1 cellular context compared by ENCODE assay signal in the genomic region with DNA sequence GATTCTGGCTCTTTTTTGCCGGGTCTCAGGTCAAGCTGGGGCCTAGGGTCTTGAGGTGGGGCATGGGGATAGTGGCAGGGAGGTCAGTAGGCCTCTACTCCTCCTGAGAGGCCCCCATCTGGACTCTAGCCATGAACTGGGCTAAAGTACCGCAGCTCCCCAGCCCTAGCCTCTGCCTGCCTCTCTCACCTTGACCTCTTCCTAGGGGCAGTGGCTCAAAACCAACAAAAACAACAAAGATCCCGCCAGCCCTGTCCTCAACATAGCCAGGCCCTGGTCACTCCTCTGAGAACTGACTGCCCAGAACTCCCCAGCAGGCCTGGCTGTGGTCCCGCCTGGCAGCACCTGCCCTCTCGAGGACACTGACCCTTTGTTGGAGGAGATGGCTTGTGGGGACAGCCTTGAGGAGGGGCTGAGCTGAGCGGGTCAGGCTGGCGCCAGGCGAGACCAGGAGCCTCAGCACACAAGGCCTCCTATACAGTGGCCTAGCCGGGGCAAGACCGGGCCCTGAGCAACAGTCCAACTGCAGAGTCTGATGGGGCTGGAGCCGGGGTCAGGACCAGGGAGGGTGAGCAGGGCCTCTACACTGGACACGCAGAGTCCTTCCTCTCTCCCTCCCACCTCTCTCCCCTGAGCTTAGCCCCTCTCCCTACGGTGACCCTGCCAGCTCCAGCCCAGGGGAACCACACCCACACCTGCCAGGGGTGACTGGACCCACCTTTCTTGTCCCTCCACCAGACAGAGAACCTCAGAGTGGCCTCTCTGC.
A peak's percentile ranks its signal among the peaks of the same experiment; 100 is the strongest.
TF ChIP-seq lines count a peak whose summit lies in the region.

No MANE protein-coding gene starts in this region.

TF ChIP-seq in HepG2, 621 proteins besides CTCF, POLR2A, EP300 and RAD21 (continued from another document and continues in another):
- TF ChIP-seq, protein P1, sequence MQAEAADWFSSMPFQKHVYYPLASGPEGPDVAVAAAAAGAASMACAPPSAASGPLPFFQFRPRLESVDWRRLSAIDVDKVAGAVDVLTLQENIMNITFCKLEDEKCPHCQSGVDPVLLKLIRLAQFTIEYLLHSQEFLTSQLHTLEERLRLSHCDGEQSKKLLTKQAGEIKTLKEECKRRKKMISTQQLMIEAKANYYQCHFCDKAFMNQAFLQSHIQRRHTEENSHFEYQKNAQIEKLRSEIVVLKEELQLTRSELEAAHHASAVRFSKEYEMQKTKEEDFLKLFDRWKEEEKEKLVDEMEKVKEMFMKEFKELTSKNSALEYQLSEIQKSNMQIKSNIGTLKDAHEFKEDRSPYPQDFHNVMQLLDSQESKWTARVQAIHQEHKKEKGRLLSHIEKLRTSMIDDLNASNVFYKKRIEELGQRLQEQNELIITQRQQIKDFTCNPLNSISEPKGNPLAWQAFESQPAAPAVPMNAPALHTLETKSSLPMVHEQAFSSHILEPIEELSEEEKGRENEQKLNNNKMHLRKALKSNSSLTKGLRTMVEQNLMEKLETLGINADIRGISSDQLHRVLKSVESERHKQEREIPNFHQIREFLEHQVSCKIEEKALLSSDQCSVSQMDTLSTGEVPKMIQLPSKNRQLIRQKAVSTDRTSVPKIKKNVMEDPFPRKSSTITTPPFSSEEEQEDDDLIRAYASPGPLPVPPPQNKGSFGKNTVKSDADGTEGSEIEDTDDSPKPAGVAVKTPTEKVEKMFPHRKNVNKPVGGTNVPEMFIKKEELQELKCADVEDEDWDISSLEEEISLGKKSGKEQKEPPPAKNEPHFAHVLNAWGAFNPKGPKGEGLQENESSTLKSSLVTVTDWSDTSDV (CRISPR knock-in tag; IDR thresholded peaks at IDR 0.05), result no peak; the same call in 1 of the 2 replicates
- TF ChIP-seq RNF2 (conservative IDR thresholded peaks at IDR 0.05; ENCODE audit: low read depth) (peak; percentile 59; the same call in 1 of the 2 replicates), ZNF510 (CRISPR knock-in tag; IDR thresholded peaks at IDR 0.05; ENCODE audit: low read depth) (no peak; the same call in 1 of the 2 replicates), ZSCAN9 (CRISPR knock-in tag; IDR thresholded peaks at IDR 0.05; ENCODE audit: borderline replicate concordance) (peak; percentile 92), ZNF234 (CRISPR knock-in tag; conservative IDR thresholded peaks at IDR 0.05) (no peak), ZSCAN12 (CRISPR knock-in tag; IDR thresholded peaks at IDR 0.05) (no peak), HOXA7 (CRISPR knock-in tag; IDR thresholded peaks at IDR 0.05) (no peak), SNAPC2 (CRISPR knock-in tag; IDR thresholded peaks at IDR 0.05) (no peak), ZNF615 (CRISPR knock-in tag; IDR thresholded peaks at IDR 0.05; ENCODE audit: borderline replicate concordance) (peak; percentile 38; the same call in 1 of the 2 replicates), FOSL2 (CRISPR knock-in tag; IDR thresholded peaks at IDR 0.05) (peak; percentile 80), SOX13 (IDR thresholded peaks at IDR 0.05) (peak; percentile 67), SOX13 (CRISPR knock-in tag; conservative IDR thresholded peaks at IDR 0.05 in 1 of 2, IDR thresholded peaks at IDR 0.05 in 1 of 2) (peak; percentile 57 to 89; a peak in 2 of 4 replicates), CENPT (CRISPR knock-in tag; IDR thresholded peaks at IDR 0.05; ENCODE audit: low read depth) (no peak), CHD2 (IDR thresholded peaks at IDR 0.05; ENCODE audit: low read depth, low read length) (no peak; the same call in 1 of the 2 replicates), FOXP1 (IDR thresholded peaks at IDR 0.05) (no peak), FOXP1 (CRISPR knock-in tag; IDR thresholded peaks at IDR 0.05) (peak; percentile 75; the same call in 1 of the 2 replicates), ZFP82 (CRISPR knock-in tag; IDR thresholded peaks at IDR 0.05; ENCODE audit: borderline replicate concordance) (no peak), TBP (CRISPR knock-in tag; IDR thresholded peaks at IDR 0.05) (no peak), ADNP (CRISPR knock-in tag; IDR thresholded peaks at IDR 0.05) (no peak), SP5 (CRISPR knock-in tag; IDR thresholded peaks at IDR 0.05; ENCODE audit: borderline replicate concordance, low read depth) (peak; percentile 90), EED (CRISPR knock-in tag; IDR thresholded peaks at IDR 0.05) (peak; percentile 84; the same call in 1 of the 2 replicates), FOXA3 (CRISPR knock-in tag; IDR thresholded peaks at IDR 0.05) (peak; percentile 90), TBX2 (CRISPR knock-in tag; IDR thresholded peaks at IDR 0.05; ENCODE audit: borderline replicate concordance) (peak; percentile 93), DNMT1 (CRISPR knock-in tag; IDR thresholded peaks at IDR 0.05) (no peak), ZNF382 (CRISPR knock-in tag; IDR thresholded peaks at IDR 0.05; ENCODE audit: borderline replicate concordance) (0 out of 2 replicates have a peak, but pooled peaks have one; percentile 74), NFIB (CRISPR knock-in tag; IDR thresholded peaks at IDR 0.05; ENCODE audit: borderline replicate concordance) (no peak), HES4 (CRISPR knock-in tag; IDR thresholded peaks at IDR 0.05; ENCODE audit: borderline replicate concordance) (no peak), ZNF780A (CRISPR knock-in tag; IDR thresholded peaks at IDR 0.05) (peak; percentile 44; the same call in 1 of the 2 replicates), ZNF670 (CRISPR knock-in tag; IDR thresholded peaks at IDR 0.05; ENCODE audit: borderline replicate concordance) (0 out of 2 replicates have a peak, but pooled peaks have one; percentile 76)
- TF ChIP-seq, protein P2, sequence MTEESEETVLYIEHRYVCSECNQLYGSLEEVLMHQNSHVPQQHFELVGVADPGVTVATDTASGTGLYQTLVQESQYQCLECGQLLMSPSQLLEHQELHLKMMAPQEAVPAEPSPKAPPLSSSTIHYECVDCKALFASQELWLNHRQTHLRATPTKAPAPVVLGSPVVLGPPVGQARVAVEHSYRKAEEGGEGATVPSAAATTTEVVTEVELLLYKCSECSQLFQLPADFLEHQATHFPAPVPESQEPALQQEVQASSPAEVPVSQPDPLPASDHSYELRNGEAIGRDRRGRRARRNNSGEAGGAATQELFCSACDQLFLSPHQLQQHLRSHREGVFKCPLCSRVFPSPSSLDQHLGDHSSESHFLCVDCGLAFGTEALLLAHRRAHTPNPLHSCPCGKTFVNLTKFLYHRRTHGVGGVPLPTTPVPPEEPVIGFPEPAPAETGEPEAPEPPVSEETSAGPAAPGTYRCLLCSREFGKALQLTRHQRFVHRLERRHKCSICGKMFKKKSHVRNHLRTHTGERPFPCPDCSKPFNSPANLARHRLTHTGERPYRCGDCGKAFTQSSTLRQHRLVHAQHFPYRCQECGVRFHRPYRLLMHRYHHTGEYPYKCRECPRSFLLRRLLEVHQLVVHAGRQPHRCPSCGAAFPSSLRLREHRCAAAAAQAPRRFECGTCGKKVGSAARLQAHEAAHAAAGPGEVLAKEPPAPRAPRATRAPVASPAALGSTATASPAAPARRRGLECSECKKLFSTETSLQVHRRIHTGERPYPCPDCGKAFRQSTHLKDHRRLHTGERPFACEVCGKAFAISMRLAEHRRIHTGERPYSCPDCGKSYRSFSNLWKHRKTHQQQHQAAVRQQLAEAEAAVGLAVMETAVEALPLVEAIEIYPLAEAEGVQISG (CRISPR knock-in tag; IDR thresholded peaks at IDR 0.05), result peak; percentile 73
- TF ChIP-seq, protein P3, sequence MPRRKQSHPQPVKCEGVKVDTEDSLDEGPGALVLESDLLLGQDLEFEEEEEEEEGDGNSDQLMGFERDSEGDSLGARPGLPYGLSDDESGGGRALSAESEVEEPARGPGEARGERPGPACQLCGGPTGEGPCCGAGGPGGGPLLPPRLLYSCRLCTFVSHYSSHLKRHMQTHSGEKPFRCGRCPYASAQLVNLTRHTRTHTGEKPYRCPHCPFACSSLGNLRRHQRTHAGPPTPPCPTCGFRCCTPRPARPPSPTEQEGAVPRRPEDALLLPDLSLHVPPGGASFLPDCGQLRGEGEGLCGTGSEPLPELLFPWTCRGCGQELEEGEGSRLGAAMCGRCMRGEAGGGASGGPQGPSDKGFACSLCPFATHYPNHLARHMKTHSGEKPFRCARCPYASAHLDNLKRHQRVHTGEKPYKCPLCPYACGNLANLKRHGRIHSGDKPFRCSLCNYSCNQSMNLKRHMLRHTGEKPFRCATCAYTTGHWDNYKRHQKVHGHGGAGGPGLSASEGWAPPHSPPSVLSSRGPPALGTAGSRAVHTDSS (CRISPR knock-in tag; conservative IDR thresholded peaks at IDR 0.05), result no peak
- TF ChIP-seq, protein P4, sequence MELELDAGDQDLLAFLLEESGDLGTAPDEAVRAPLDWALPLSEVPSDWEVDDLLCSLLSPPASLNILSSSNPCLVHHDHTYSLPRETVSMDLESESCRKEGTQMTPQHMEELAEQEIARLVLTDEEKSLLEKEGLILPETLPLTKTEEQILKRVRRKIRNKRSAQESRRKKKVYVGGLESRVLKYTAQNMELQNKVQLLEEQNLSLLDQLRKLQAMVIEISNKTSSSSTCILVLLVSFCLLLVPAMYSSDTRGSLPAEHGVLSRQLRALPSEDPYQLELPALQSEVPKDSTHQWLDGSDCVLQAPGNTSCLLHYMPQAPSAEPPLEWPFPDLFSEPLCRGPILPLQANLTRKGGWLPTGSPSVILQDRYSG (CRISPR knock-in tag; IDR thresholded peaks at IDR 0.05), result no peak
- TF ChIP-seq, protein P5, sequence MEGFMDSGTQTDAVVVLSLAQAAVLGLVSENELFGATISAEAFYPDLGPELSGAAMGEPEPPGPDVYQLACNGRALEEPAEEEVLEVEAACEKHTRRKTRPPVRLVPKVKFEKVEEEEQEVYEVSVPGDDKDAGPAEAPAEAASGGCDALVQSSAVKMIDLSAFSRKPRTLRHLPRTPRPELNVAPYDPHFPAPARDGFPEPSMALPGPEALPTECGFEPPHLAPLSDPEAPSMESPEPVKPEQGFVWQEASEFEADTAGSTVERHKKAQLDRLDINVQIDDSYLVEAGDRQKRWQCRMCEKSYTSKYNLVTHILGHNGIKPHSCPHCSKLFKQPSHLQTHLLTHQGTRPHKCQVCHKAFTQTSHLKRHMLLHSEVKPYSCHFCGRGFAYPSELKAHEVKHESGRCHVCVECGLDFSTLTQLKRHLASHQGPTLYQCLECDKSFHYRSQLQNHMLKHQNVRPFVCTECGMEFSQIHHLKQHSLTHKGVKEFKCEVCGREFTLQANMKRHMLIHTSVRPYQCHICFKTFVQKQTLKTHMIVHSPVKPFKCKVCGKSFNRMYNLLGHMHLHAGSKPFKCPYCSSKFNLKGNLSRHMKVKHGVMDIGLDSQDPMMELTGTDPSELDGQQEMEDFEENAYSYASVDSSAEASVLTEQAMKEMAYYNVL (CRISPR knock-in tag; IDR thresholded peaks at IDR 0.05; ENCODE audit: borderline replicate concordance), result peak; percentile 95; the same call in 1 of the 2 replicates
- TF ChIP-seq, protein P6, sequence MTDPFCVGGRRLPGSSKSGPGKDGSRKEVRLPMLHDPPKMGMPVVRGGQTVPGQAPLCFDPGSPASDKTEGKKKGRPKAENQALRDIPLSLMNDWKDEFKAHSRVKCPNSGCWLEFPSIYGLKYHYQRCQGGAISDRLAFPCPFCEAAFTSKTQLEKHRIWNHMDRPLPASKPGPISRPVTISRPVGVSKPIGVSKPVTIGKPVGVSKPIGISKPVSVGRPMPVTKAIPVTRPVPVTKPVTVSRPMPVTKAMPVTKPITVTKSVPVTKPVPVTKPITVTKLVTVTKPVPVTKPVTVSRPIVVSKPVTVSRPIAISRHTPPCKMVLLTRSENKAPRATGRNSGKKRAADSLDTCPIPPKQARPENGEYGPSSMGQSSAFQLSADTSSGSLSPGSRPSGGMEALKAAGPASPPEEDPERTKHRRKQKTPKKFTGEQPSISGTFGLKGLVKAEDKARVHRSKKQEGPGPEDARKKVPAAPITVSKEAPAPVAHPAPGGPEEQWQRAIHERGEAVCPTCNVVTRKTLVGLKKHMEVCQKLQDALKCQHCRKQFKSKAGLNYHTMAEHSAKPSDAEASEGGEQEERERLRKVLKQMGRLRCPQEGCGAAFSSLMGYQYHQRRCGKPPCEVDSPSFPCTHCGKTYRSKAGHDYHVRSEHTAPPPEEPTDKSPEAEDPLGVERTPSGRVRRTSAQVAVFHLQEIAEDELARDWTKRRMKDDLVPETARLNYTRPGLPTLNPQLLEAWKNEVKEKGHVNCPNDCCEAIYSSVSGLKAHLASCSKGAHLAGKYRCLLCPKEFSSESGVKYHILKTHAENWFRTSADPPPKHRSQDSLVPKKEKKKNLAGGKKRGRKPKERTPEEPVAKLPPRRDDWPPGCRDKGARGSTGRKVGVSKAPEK (CRISPR knock-in tag; IDR thresholded peaks at IDR 0.05; ENCODE audit: borderline replicate concordance), result no peak
- TF ChIP-seq, protein P7, sequence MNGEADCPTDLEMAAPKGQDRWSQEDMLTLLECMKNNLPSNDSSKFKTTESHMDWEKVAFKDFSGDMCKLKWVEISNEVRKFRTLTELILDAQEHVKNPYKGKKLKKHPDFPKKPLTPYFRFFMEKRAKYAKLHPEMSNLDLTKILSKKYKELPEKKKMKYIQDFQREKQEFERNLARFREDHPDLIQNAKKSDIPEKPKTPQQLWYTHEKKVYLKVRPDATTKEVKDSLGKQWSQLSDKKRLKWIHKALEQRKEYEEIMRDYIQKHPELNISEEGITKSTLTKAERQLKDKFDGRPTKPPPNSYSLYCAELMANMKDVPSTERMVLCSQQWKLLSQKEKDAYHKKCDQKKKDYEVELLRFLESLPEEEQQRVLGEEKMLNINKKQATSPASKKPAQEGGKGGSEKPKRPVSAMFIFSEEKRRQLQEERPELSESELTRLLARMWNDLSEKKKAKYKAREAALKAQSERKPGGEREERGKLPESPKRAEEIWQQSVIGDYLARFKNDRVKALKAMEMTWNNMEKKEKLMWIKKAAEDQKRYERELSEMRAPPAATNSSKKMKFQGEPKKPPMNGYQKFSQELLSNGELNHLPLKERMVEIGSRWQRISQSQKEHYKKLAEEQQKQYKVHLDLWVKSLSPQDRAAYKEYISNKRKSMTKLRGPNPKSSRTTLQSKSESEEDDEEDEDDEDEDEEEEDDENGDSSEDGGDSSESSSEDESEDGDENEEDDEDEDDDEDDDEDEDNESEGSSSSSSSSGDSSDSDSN (CRISPR knock-in tag; IDR thresholded peaks at IDR 0.05), result peak; percentile 97
- TF ChIP-seq, protein P8, sequence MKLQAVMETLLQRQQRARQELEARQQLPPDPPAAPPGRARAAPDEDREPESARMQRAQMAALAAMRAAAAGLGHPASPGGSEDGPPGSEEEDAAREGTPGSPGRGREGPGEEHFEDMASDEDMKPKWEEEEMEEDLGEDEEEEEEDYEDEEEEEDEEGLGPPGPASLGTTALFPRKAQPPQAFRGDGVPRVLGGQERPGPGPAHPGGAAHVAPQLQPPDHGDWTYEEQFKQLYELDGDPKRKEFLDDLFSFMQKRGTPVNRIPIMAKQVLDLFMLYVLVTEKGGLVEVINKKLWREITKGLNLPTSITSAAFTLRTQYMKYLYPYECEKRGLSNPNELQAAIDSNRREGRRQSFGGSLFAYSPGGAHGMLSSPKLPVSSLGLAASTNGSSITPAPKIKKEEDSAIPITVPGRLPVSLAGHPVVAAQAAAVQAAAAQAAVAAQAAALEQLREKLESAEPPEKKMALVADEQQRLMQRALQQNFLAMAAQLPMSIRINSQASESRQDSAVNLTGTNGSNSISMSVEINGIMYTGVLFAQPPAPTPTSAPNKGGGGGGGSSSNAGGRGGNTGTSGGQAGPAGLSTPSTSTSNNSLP (IDR thresholded peaks at IDR 0.05; ENCODE audit: low read depth, low read length), result no peak; the same call in 1 of the 2 replicates
